ENCODE assay signal across 11 cellular contexts in the genomic region with DNA sequence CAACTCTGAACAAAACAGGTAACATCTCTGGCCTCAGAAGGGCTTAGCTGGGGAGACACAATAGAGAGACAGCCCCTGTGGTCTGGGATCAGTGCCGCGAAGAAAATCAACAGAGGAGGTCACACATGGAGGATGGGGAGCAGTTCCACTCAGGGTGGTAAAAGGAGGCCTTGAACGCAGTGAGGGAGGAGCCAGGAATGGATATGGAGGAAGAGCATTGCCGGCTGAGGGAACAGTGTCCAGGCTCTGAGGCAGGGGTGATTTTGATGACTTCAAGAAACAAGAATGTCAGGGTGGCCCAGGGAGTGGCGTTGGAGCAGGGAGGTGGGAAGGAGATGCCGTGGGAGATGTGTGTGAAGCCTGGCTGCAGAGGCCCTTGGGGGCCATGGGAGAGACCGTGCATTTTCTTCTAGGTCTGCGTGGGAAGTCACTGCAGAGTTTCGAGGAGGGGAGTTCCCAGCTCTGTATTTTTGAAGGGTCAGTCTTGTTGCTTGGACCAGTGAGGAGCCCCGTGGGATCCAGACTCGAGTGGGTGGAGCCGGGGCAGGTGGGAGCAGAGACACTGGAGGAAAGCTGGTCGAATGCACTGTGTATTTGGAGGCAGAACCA. TPM values are rescaled to one million over a fixed set of nuclear protein-coding genes. Genes with fewer than 3 reads are reported as not detected.
A peak's percentile ranks its signal among the peaks of the same experiment; 100 is the strongest.
DNase-seq lines count a peak whose midpoint lies in the region; ATAC-seq, FAIRE-seq and TF ChIP-seq lines count a peak whose summit lies in the region.
"Had no signal": no experiment of that assay in that cellular context is flagged by ENCODE, and none has a peak within 500 bp of the region (broad histone marks: within the 10 kb centered on the region; RNA-seq: fewer than 3 reads in every experiment).

No MANE protein-coding gene starts in this region.

- no peak for DNase-seq in heart right ventricle
- no peak for DNase-seq in left ventricle myocardium superior
- no peak for DNase-seq in GM12878 (ENCODE audit: low read depth, low spot score)
- DNase-seq in lower lobe of right lung = no peak
- peak; percentile 55 for DNase-seq in urothelium cell line (ENCODE audit: low spot score)
- no peak for DNase-seq in GM13976 (ENCODE audit: low spot score)
- DNase-seq: PC-3; stimulated activated CD4-positive, alpha-beta T cell treated with anti-CD3 and anti-CD28 coated beads, Interleukin-2, amount 100 ng/mL, for 48 hours had no signal

- no peak overlapping the region for H3K4me2 ChIP-seq in GM12878 (ENCODE audit: control insufficient read depth, insufficient read depth)

- FAIRE-seq in GM12878 (lab: Jason Lieb, UNC) (no peak), urothelium cell line (lab: Jason Lieb, UNC) (no peak)

- SMC1A ChIA-PET in GM12878 (lab: Charles Lee; ENCODE audit: uncharacterized antibody, unreplicated experiment) = interaction anchor here (0.7 to 21.2 kb wide), 6 partner anchors 11 to 96 kb away, joined by 3 to 1038 read pairs (median 4); a partner anchor contains a TSS

- H3K4me3 ChIP-seq in heart right ventricle = no peak overlapping the region
- H3K4me3 ChIP-seq in GM12878 = no peak overlapping the region
- H3K4me3 ChIP-seq in lower lobe of right lung = no peak overlapping the region

- POLR2A ChIA-PET in GM12878 (lab: Charles Lee) = interaction anchor here (0.6 to 8.3 kb wide), 8 partner anchors 9 to 454 kb away, joined by 3 to 60 read pairs (median 27); a partner anchor contains a TSS

- H2AFZ ChIP-seq in GM12878 (ENCODE audit: control insufficient read depth, low read depth, low read length) = no peak overlapping the region

- H3K36me3 ChIP-seq in heart right ventricle = peaks cover 0 to 16% (median under 1%) of the 10 kb centered on the region in 9 donors
- H3K36me3 ChIP-seq in GM12878 (ENCODE audit: control insufficient read depth in 2 of 2, insufficient read depth in 2 of 2, low read length in 1 of 2) = peaks cover 12 to 17% of the 10 kb centered on the region in 2 experiments; a peak in 3 of 4 replicates
- peaks cover 17% of the 10 kb centered on the region for H3K36me3 ChIP-seq in lower lobe of right lung

- TF ChIP-seq EP300 in GM12878 (IDR thresholded peaks at IDR 0.05; ENCODE audit: borderline replicate concordance in 1 of 2, control insufficient read depth in 1 of 2, low read depth in 2 of 2, low read length in 2 of 2) = no peak

- H3K4me1 ChIP-seq in heart right ventricle (peaks cover 58 to 100% (median 100%) of the 10 kb centered on the region in 9 donors), GM12878 (ENCODE audit: control insufficient read depth, insufficient read depth, low read length) (peaks cover 41% of the 10 kb centered on the region), lower lobe of right lung (peaks cover 97% of the 10 kb centered on the region)

- RAD21 ChIA-PET in GM12878 (lab: Charles Lee; ENCODE audit: unreplicated experiment) = interaction anchor here (0.7 to 13.9 kb wide), 6 partner anchors 8 to 54 kb away, joined by 3 to 432 read pairs (median 6); a partner anchor contains a TSS

- no peak for TF ChIP-seq RAD21 in GM12878 (IDR thresholded peaks at IDR 0.05; ENCODE audit: insufficient read depth, low read depth, low read length)

- H3K9ac ChIP-seq in GM12878 (ENCODE audit: control insufficient read depth, insufficient read depth, low read length) = no peak overlapping the region

- no peak for ATAC-seq in heart right ventricle
- ATAC-seq in left ventricle myocardium superior = no peak
- ATAC-seq in GM12878 = no peak
- no peak for ATAC-seq in lower lobe of right lung
- ATAC-seq in HG02840 (IDR thresholded peaks at IDR 0.05; ENCODE audit: low FRiP score, unreplicated experiment) = no peak
- no peak for ATAC-seq in HG03097 (IDR thresholded peaks at IDR 0.05; ENCODE audit: low FRiP score, unreplicated experiment)
- ATAC-seq: PC-3 had no signal

- H3K27ac ChIP-seq in heart right ventricle = peak overlapping the region in 8 of 10 donors; percentile 49 to 92 (median 82)
- H3K27ac ChIP-seq in GM12878 (ENCODE audit: control insufficient read depth, insufficient read depth) = no peak overlapping the region
- peak overlapping the region; percentile 83 for H3K27ac ChIP-seq in lower lobe of right lung
- H3K27ac ChIP-seq: C4-2B had no signal

- H3K27me3 ChIP-seq in heart right ventricle (no peaks in the 10 kb centered on the region), GM12878 (replicated peaks in 1 of 2; ENCODE audit: control insufficient read depth in 2 of 2, insufficient read depth in 2 of 2, low read length in 1 of 2) (no peaks in the 10 kb centered on the region), lower lobe of right lung (ENCODE audit: low read depth) (no peaks in the 10 kb centered on the region)

- BruUV-seq in GM12878 (replicated peaks; lab: Mats Ljungman, UMichigan) = no TSS peak

- CTCF ChIA-PET in GM12878 (lab: Yijun Ruan, JAX) = interaction anchor here (1.2 to 21.6 kb wide), 7 partner anchors 9 to 119 kb away, joined by 3 to 852 read pairs (median 6); a partner anchor contains a TSS

- TF ChIP-seq CTCF in heart right ventricle (IDR thresholded peaks at IDR 0.05) = no peak
- no peak for TF ChIP-seq CTCF in GM12878 (IDR thresholded peaks at IDR 0.05 in 2 of 3, conservative IDR thresholded peaks at IDR 0.05 in 1 of 3; ENCODE audit: control insufficient read depth in 2 of 3, extremely low read depth in 1 of 3, insufficient read depth in 1 of 3, low read depth in 3 of 3, low read length in 3 of 3)
- TF ChIP-seq CTCF in lower lobe of right lung (IDR thresholded peaks at IDR 0.05) = no peak
- no peak for TF ChIP-seq CTCF in GM13976 (IDR thresholded peaks at IDR 0.05; ENCODE audit: borderline replicate concordance, control extremely low read depth, extremely low read depth, insufficient read depth, missing control alignments)

- no peaks in the 10 kb centered on the region for H4K20me1 ChIP-seq in GM12878 (ENCODE audit: control insufficient read depth, insufficient read depth)

- WGBS in heart right ventricle, 2 donors = 62 to 73% methylated on average over 13 of the region's 13 CpGs
- WGBS in GM12878 (ENCODE audit: insufficient coverage, insufficient replicate concordance, low lambda C conversion rate, missing lambda C conversion rate) = 43% methylated on average over 13 of the region's 13 CpGs

- peaks cover 31% of the 10 kb centered on the region for H3K79me2 ChIP-seq in GM12878 (ENCODE audit: control insufficient read depth, insufficient read depth, low read length)

- no peaks in the 10 kb centered on the region for H3K9me3 ChIP-seq in heart right ventricle
- H3K9me3 ChIP-seq in GM12878 (replicated peaks; ENCODE audit: control insufficient read depth, insufficient read depth, low read length) = no peaks in the 10 kb centered on the region
- no peaks in the 10 kb centered on the region for H3K9me3 ChIP-seq in lower lobe of right lung

- in situ Hi-C loops in GM12878 (cut with MboI) = loop anchor here (5.0 kb wide), 1 partner anchor 55 kb away; no protein-coding TSS in a partner anchor
- in situ Hi-C loops in GM13976 (cut with MboI; ENCODE audit: low sequenced_read_pairs, unreplicated experiment) = loop anchor here (5.0 to 10.0 kb wide), 2 partner anchors 50 to 117 kb away; a partner anchor contains a TSS

- TF ChIP-seq POLR2A in GM12878 (IDR thresholded peaks at IDR 0.05; ENCODE audit: low read depth, low read length) = no peak

- intact Hi-C loops in heart right ventricle (cut with DNase I) (loop anchor here in 5 of 10 donors (1.0 to 5.0 kb wide), 6 partner anchors 34 to 115 kb away; a partner anchor contains a TSS), left ventricle myocardium superior (cut with micrococcal nuclease) (no loop called here), GM12878 (cut with micrococcal nuclease; ENCODE audit: unreplicated experiment) (loop anchor here (2.0 to 5.0 kb wide), 3 partner anchors 29 to 120 kb away; no protein-coding TSS in a partner anchor), lower lobe of right lung (cut with DNase I) (loop anchor here (10.0 kb wide), 1 partner anchor 57 kb away; no protein-coding TSS in a partner anchor)

RNA-seq across cellular contexts. Expression of a gene that starts 35.7 kb away (rescaled TPM):
- total RNA-seq in heart right ventricle (not detected), left ventricle myocardium superior (not detected), GM12878 (2014; rRNA removed) (0.05 and 0.06 TPM in 2 replicates), GM12878 (2014; rRNA removed; fragmentation: Illumina TruSeq; extraction: Trizol) (not detected in 2 replicates), GM12878 (2021) (0.13 and 0.19 TPM in 2 replicates), lower lobe of right lung (1.4 TPM)
- polyA plus RNA-seq in heart right ventricle (not detected), GM12878 (2011; rRNA removed) (0.14 TPM in 2 replicates), GM12878 (2014; fragmentation: Illumina TruSeq; extraction: Trizol) (not detected in 2 replicates), GM12878 (2014; fragmentation: Nextera tagmentation; extraction: Ambion mirVana) (not detected), GM12878 (2014; rRNA removed) (0.04 TPM in 1 of 2 replicates, not detected in the other), GM12878 (2016; fragmentation: Nextera tagmentation; extraction: Ambion mirVana) (under 1 TPM in 1 of 2 experiments, not detected in 1; 0.21 TPM)
- 1.2 TPM in 2 replicates for total RNA-seq in GM12878 (2013; cell fraction: nucleolus; rRNA removed)
- 0.07 TPM for polyA plus RNA-seq in GM12878 (2011; ENCODE audit: low read depth)
- 0.08 and 0.09 TPM in 2 replicates for polyA plus RNA-seq in GM12878 (2011; cell fraction: cytosol; rRNA removed)
- polyA plus RNA-seq in GM12878 (2011; cell fraction: nucleus; rRNA removed) = 0.61 and 0.67 TPM in 2 replicates
- 0.05 and 0.13 TPM in 2 replicates for polyA plus RNA-seq in GM12878 (2012)
- polyA minus RNA-seq in GM12878 (2011; rRNA and poly(A)+ RNA removed) = 0.29 and 0.52 TPM in 2 replicates
- polyA minus RNA-seq in GM12878 (2011; cell fraction: cytosol; rRNA and poly(A)+ RNA removed) = 0.67 TPM in 1 of 2 replicates, not detected in the other
- 0.85 and 0.86 TPM in 2 replicates for polyA minus RNA-seq in GM12878 (2011; cell fraction: nucleus; rRNA and poly(A)+ RNA removed)
- total RNA-seq: PC-3 had no signal

RNA-seq across cellular contexts. Expression of a gene that starts 47.9 kb away (rescaled TPM):
- total RNA-seq in heart right ventricle = 10 to 100 TPM; 21.7 to 57.2 (median 27.6) TPM
- polyA plus RNA-seq in heart right ventricle = 10 to 100 TPM; 16.9 to 35.0 TPM
- total RNA-seq in left ventricle myocardium superior = 41.2 TPM
- 100 and 110 TPM in 2 replicates for total RNA-seq in GM12878 (2013; cell fraction: nucleolus; rRNA removed)
- 12.5 and 13.3 TPM in 2 replicates for total RNA-seq in GM12878 (2014; rRNA removed)
- total RNA-seq in GM12878 (2014; rRNA removed; fragmentation: Illumina TruSeq; extraction: Trizol) = 8.0 and 8.1 TPM in 2 replicates
- total RNA-seq in GM12878 (2021) = 30.0 and 31.7 TPM in 2 replicates
- 7.3 TPM for polyA plus RNA-seq in GM12878 (2011; ENCODE audit: low read depth)
- polyA plus RNA-seq in GM12878 (2011; rRNA removed) = 18.8 and 27.8 TPM in 2 replicates
- polyA plus RNA-seq in GM12878 (2011; cell fraction: cytosol; rRNA removed) = 31.9 and 34.2 TPM in 2 replicates
- 45.1 and 52.6 TPM in 2 replicates for polyA plus RNA-seq in GM12878 (2011; cell fraction: nucleus; rRNA removed)
- polyA plus RNA-seq in GM12878 (2012) = 11.9 and 19.2 TPM in 2 replicates
- 8.6 and 16.9 TPM in 2 replicates for polyA plus RNA-seq in GM12878 (2014; fragmentation: Illumina TruSeq; extraction: Trizol)
- polyA plus RNA-seq in GM12878 (2014; fragmentation: Nextera tagmentation; extraction: Ambion mirVana) = 1 to 10 TPM; 2.5 to 2.6 TPM
- polyA plus RNA-seq in GM12878 (2014; rRNA removed) = 21.1 and 23.3 TPM in 2 replicates
- 10 to 100 TPM; 19.0 to 22.0 TPM for polyA plus RNA-seq in GM12878 (2016; fragmentation: Nextera tagmentation; extraction: Ambion mirVana)
- 21.3 and 31.5 TPM in 2 replicates for polyA minus RNA-seq in GM12878 (2011; rRNA and poly(A)+ RNA removed)
- polyA minus RNA-seq in GM12878 (2011; cell fraction: cytosol; rRNA and poly(A)+ RNA removed) = 8.9 and 10.2 TPM in 2 replicates
- polyA minus RNA-seq in GM12878 (2011; cell fraction: nucleus; rRNA and poly(A)+ RNA removed) = 17.2 and 26.6 TPM in 2 replicates
- 169 TPM for total RNA-seq in lower lobe of right lung
- total RNA-seq: PC-3 had no signal
